In the genomic region with DNA sequence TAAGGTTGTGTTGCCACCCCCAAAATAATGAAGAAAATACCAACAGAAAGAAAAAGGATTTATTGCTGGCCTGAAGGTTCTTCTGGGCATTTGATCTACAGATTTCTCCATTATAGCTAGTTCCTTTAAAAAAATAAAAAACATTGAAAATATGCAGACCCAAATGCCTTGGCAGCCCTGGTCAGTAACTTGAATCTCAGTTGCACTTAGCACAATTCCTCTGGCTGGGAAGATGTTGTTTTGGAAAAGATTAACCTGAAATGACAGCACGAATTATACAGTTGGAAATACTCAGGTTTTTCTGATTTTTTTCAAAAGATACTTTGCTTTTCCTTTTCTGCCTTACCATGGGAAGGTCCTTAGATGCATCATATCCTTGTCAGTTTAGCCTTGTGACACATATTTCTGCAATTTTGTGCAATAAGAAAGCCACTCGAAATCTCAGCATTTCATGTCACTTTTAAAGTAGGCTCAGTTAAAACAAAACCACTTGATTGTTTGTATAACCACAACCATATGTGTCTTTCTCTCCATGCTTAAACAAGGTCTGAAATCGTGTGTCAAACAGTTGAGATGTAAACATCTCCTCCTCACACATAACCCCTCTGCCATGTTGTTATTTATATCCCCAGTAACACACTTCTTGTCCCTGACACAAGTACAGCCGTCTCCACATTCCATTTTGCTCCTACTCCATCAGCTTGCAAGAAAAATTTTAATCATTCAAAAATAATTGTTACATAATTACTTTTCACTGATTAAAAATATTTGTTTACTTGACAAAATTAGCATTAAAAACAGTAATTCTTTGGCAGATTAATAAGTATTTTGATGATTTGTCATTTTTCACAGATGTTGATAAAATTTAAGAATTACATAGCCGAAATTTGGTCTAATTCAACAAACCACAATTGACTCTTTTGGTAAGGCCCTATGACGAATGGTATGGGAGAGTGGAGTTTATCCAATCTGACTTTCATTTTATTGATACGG, we compare ENCODE assay signal across 1 cellular context.
TF ChIP-seq lines count a peak whose summit lies in the region.

No MANE protein-coding gene starts in this region.

TF ChIP-seq in GM12878, 131 proteins besides CTCF, POLR2A, EP300 and RAD21:
- TF ChIP-seq EED (IDR thresholded peaks at IDR 0.05; ENCODE audit: low read depth) (no peak), CBX3 (IDR thresholded peaks at IDR 0.05; ENCODE audit: borderline replicate concordance, low read depth) (no peak), MEF2A (IDR thresholded peaks at IDR 0.05; ENCODE audit: insufficient read depth, low read depth, low read length) (no peak), EZH2 (IDR thresholded peaks at IDR 0.05; ENCODE audit: borderline replicate concordance, control insufficient read depth, low read depth, low read length) (no peak), SIN3A (IDR thresholded peaks at IDR 0.05; ENCODE audit: low read depth, low read length) (no peak), IRF4 (IDR thresholded peaks at IDR 0.05; ENCODE audit: low read depth, low read length) (no peak), RB1 (IDR thresholded peaks at IDR 0.05; ENCODE audit: borderline replicate concordance) (no peak), GABPA (IDR thresholded peaks at IDR 0.05; ENCODE audit: low read depth) (no peak)
- TF ChIP-seq, protein P1, sequence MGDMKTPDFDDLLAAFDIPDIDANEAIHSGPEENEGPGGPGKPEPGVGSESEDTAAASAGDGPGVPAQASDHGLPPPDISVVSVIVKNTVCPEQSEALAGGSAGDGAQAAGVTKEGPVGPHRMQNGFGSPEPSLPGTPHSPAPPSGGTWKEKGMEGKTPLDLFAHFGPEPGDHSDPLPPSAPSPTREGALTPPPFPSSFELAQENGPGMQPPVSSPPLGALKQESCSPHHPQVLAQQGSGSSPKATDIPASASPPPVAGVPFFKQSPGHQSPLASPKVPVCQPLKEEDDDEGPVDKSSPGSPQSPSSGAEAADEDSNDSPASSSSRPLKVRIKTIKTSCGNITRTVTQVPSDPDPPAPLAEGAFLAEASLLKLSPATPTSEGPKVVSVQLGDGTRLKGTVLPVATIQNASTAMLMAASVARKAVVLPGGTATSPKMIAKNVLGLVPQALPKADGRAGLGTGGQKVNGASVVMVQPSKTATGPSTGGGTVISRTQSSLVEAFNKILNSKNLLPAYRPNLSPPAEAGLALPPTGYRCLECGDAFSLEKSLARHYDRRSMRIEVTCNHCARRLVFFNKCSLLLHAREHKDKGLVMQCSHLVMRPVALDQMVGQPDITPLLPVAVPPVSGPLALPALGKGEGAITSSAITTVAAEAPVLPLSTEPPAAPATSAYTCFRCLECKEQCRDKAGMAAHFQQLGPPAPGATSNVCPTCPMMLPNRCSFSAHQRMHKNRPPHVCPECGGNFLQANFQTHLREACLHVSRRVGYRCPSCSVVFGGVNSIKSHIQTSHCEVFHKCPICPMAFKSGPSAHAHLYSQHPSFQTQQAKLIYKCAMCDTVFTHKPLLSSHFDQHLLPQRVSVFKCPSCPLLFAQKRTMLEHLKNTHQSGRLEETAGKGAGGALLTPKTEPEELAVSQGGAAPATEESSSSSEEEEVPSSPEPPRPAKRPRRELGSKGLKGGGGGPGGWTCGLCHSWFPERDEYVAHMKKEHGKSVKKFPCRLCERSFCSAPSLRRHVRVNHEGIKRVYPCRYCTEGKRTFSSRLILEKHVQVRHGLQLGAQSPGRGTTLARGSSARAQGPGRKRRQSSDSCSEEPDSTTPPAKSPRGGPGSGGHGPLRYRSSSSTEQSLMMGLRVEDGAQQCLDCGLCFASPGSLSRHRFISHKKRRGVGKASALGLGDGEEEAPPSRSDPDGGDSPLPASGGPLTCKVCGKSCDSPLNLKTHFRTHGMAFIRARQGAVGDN (IDR thresholded peaks at IDR 0.05) = no peak
- TF ChIP-seq, protein P2, sequence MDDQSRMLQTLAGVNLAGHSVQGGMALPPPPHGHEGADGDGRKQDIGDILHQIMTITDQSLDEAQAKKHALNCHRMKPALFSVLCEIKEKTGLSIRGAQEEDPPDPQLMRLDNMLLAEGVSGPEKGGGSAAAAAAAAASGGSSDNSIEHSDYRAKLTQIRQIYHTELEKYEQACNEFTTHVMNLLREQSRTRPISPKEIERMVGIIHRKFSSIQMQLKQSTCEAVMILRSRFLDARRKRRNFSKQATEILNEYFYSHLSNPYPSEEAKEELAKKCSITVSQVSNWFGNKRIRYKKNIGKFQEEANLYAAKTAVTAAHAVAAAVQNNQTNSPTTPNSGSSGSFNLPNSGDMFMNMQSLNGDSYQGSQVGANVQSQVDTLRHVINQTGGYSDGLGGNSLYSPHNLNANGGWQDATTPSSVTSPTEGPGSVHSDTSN (IDR thresholded peaks at IDR 0.05; ENCODE audit: insufficient replicate concordance, low read depth, low read length) = no peak
